ENCODE assay signal across 17 cellular contexts in genomic region chr6:31878222-31878621, GRCh38. TPM values are rescaled to one million over a fixed set of nuclear protein-coding genes. Genes with fewer than 3 reads are reported as not detected.
DNase-seq lines count a peak whose midpoint lies in the region; ATAC-seq and TF ChIP-seq lines count a peak whose summit lies in the region.
"Had no signal": no experiment of that assay in that cellular context is flagged by ENCODE, and none has a peak within 500 bp of the region (broad histone marks: within the 10 kb centered on the region; RNA-seq: fewer than 3 reads in every experiment).

No MANE protein-coding gene starts in this region.

- H4K20me1 ChIP-seq in GM23338 (replicated peaks; ENCODE audit: insufficient read depth) (peaks cover 3% of the 10 kb centered on the region), smooth muscle cell (ENCODE audit: low read depth) (no peaks in the 10 kb centered on the region)

- H2AFZ ChIP-seq in GM23338 (no peak overlapping the region), smooth muscle cell (ENCODE audit: low read depth) (no peak overlapping the region)

- no peaks in the 10 kb centered on the region for H3K9me2 ChIP-seq in GM23338 (ENCODE audit: insufficient read depth)

- H3K36me3 ChIP-seq in GM23338 (ENCODE audit: insufficient read depth): peaks cover 16% of the 10 kb centered on the region; the same call in 1 of the 2 replicates
- H3K36me3 ChIP-seq in smooth muscle cell (ENCODE audit: low read depth): no peaks in the 10 kb centered on the region

- no peaks in the 10 kb centered on the region for H3K9me3 Mint-ChIP-seq in GM23338
- no peaks in the 10 kb centered on the region for H3K9me3 Mint-ChIP-seq in activated T-cell treated with anti-CD3 and anti-CD28 coated beads, Interleukin-2, amount 50 U/mL, for 4 hours
- H3K9me3 Mint-ChIP-seq: naive B cell had no signal

- H3F3A ChIP-seq in GM23338 (replicated peaks; ENCODE audit: low read depth): peaks cover 14% of the 10 kb centered on the region
- H3F3A ChIP-seq in smooth muscle cell (ENCODE audit: low read depth): no peaks in the 10 kb centered on the region

- no peak for DNase-seq in GM23338 (ENCODE audit: low spot score)
- DNase-seq in left colon: no peak
- no peak for DNase-seq in smooth muscle cell (lab: John Stamatoyannopoulos, UW; ENCODE audit: unreplicated experiment)
- no peak for DNase-seq in putamen (ENCODE audit: low spot score)
- no peak for DNase-seq in activated T-cell treated with anti-CD3 and anti-CD28 coated beads, Interleukin-2, amount 50 U/mL, for 4 hours
- DNase-seq: activated CD4-positive, alpha-beta T cell treated with anti-CD3 and anti-CD28 coated beads for 1 hour; activated naive CD4-positive, alpha-beta T cell; hypothalamus; Kasumi-1; naive B cell; NCI-H1417 treated with DMSO at 0.1 percent for 48 hours; NCI-H2227 treated with DMSO at 0.1 percent for 48 hours; SIG-M5 had no signal

- no peak overlapping the region for H3K27ac Mint-ChIP-seq in GM23338

- no peak for TF ChIP-seq CTCF in GM23338 (conservative IDR thresholded peaks at IDR 0.05; ENCODE audit: low read depth in 2 of 2)
- TF ChIP-seq CTCF in VCaP (conservative IDR thresholded peaks at IDR 0.05): no peak
- no peak for TF ChIP-seq CTCF in smooth muscle cell (IDR thresholded peaks at IDR 0.05; ENCODE audit: borderline replicate concordance, insufficient read depth, poor library complexity, severe bottlenecking)

- H3K9me3 ChIP-seq in smooth muscle cell (replicated peaks; ENCODE audit: low read depth): no peaks in the 10 kb centered on the region

- H3K4me1 ChIP-seq in GM23338 (ENCODE audit: insufficient read depth): peaks cover 4% of the 10 kb centered on the region; the same call in 1 of the 2 replicates
- no peaks in the 10 kb centered on the region for H3K4me1 ChIP-seq in smooth muscle cell (ENCODE audit: low read depth)

- H3K4me2 ChIP-seq in GM23338 (peak overlapping the region; percentile 72), smooth muscle cell (no peak overlapping the region)

- WGBS in smooth muscle cell (ENCODE audit: low lambda C conversion rate): 84% methylated on average over 3 of the region's 3 CpGs

- H3K79me2 ChIP-seq in GM23338 (replicated peaks; ENCODE audit: insufficient read depth) (no peaks in the 10 kb centered on the region), smooth muscle cell (ENCODE audit: low read depth) (no peaks in the 10 kb centered on the region)

- H3K4me1 Mint-ChIP-seq in GM23338: peaks cover 8% of the 10 kb centered on the region
- H3K4me1 Mint-ChIP-seq in activated T-cell treated with anti-CD3 and anti-CD28 coated beads, Interleukin-2, amount 50 U/mL, for 4 hours (ENCODE audit: low read depth): peaks cover 2% of the 10 kb centered on the region

- ATAC-seq in GM23338 (peak; percentile 58), left colon (peak; percentile 14), HG03095 (IDR thresholded peaks at IDR 0.05; ENCODE audit: unreplicated experiment) (no peak)
- no peak for ATAC-seq in activated T-cell treated with anti-CD3 and anti-CD28 coated beads, Interleukin-2, amount 50 U/mL, for 4 hours

- no peak overlapping the region for H3K9ac ChIP-seq in smooth muscle cell (ENCODE audit: low read depth)

- H3K27me3 ChIP-seq in GM23338 (ENCODE audit: insufficient read depth): no peaks in the 10 kb centered on the region
- H3K27me3 ChIP-seq in smooth muscle cell (ENCODE audit: low read depth): no peaks in the 10 kb centered on the region

- H3K4me3 Mint-ChIP-seq in GM23338: peak overlapping the region; percentile 44; the same call in 1 of the 3 replicates
- H3K4me3 Mint-ChIP-seq in activated T-cell treated with anti-CD3 and anti-CD28 coated beads, Interleukin-2, amount 50 U/mL, for 4 hours: no peak overlapping the region
- H3K4me3 Mint-ChIP-seq: naive B cell had no signal

- H3K36me3 Mint-ChIP-seq in GM23338 (ENCODE audit: low read depth): peaks cover 38% of the 10 kb centered on the region
- H3K36me3 Mint-ChIP-seq in activated T-cell treated with anti-CD3 and anti-CD28 coated beads, Interleukin-2, amount 50 U/mL, for 4 hours (ENCODE audit: insufficient read depth): peaks cover 24% of the 10 kb centered on the region

- H3K27ac ChIP-seq in GM23338 (ENCODE audit: low read depth) (no peak overlapping the region), VCaP (peak overlapping the region; percentile 99), smooth muscle cell (ENCODE audit: low read depth) (no peak overlapping the region)

- intact Hi-C loops in left colon (cut with DNase I, micrococcal nuclease): no loop called here

- H3K4me3 ChIP-seq in GM23338: peak overlapping the region; percentile 39; the same call in 1 of the 2 replicates
- peak overlapping the region; percentile 30 for H3K4me3 ChIP-seq in smooth muscle cell

- H3K27me3 Mint-ChIP-seq in GM23338 (ENCODE audit: insufficient read depth, low read depth, poor library complexity): peaks cover 5% of the 10 kb centered on the region
- H3K27me3 Mint-ChIP-seq in activated T-cell treated with anti-CD3 and anti-CD28 coated beads, Interleukin-2, amount 50 U/mL, for 4 hours (ENCODE audit: low read depth): no peaks in the 10 kb centered on the region
- H3K27me3 Mint-ChIP-seq: naive B cell had no signal

TF ChIP-seq in GM23338, 12 proteins besides CTCF, POLR2A, EP300 and RAD21:
- no peak for TF ChIP-seq CREB1 (CRISPR knock-in tag; IDR thresholded peaks at IDR 0.05; ENCODE audit: low read depth)
- TF ChIP-seq EZH2phosphoT487 (IDR thresholded peaks at IDR 0.05; ENCODE audit: unreplicated experiment): no peak
- no peak for TF ChIP-seq ETS1 (IDR thresholded peaks at IDR 0.05)

RNA-seq across cellular contexts. Expression of gene SLC44A4, which starts 0.6 kb away (rescaled TPM):
- 3.7 and 4.6 TPM in 2 replicates for total RNA-seq in GM23338 (2014; rRNA removed; shearing (Covaris generic))
- polyA plus RNA-seq in GM23338 (2016; fragmentation: Nextera tagmentation; extraction: Ambion mirVana) (1.1 and 1.2 TPM in 2 replicates), smooth muscle cell (0.30 and 0.52 TPM in 2 replicates)
- total RNA-seq in left colon (100 to 1,000 TPM; 763 to 988 TPM), smooth muscle cell (0.72 and 0.85 TPM in 2 replicates)
- under 1 TPM; 0.13 to 0.60 (median 0.20) TPM for total RNA-seq in activated T-cell treated with anti-CD3 and anti-CD28 coated beads, Interleukin-2, amount 50 U/mL, for 4 hours
- total RNA-seq: T-helper 2 cell treated with Interferon-gamma antibody and Interleukin-4, amounts not matched to agents 100 ng/mL and 5 ng/mL, for 36 hours had no signal

RNA-seq across cellular contexts. Expression of gene NEU1, which starts 15.6 kb away (rescaled TPM):
- total RNA-seq in GM23338 (2014; rRNA removed; shearing (Covaris generic)): 41.1 and 47.4 TPM in 2 replicates
- polyA plus RNA-seq in GM23338 (2016; fragmentation: Nextera tagmentation; extraction: Ambion mirVana) (31.4 and 32.3 TPM in 2 replicates), smooth muscle cell (52.1 and 52.7 TPM in 2 replicates)
- total RNA-seq in left colon (10 to 100 TPM; 33.1 to 63.5 TPM), smooth muscle cell (40.0 and 47.5 TPM in 2 replicates)
- total RNA-seq in activated T-cell treated with anti-CD3 and anti-CD28 coated beads, Interleukin-2, amount 50 U/mL, for 4 hours: 10 to 100 TPM; 25.6 to 26.7 (median 26.0) TPM

RNA-seq across cellular contexts. Expression of gene EHMT2, which starts 19.3 kb away (rescaled TPM):
- total RNA-seq in GM23338 (2014; rRNA removed; shearing (Covaris generic)): 184 and 193 TPM in 2 replicates
- polyA plus RNA-seq in GM23338 (2016; fragmentation: Nextera tagmentation; extraction: Ambion mirVana) (112 and 113 TPM in 2 replicates), smooth muscle cell (33.9 and 38.9 TPM in 2 replicates)
- total RNA-seq in left colon (10 to 100 TPM; 28.0 to 30.5 TPM), smooth muscle cell (17.4 and 17.6 TPM in 2 replicates)
- 10 to 100 TPM; 52.8 to 70.9 (median 67.8) TPM for total RNA-seq in activated T-cell treated with anti-CD3 and anti-CD28 coated beads, Interleukin-2, amount 50 U/mL, for 4 hours

RNA-seq across cellular contexts. Expression of gene ZBTB12, which starts 23.7 kb away (rescaled TPM):
- 14.4 and 14.9 TPM in 2 replicates for total RNA-seq in GM23338 (2014; rRNA removed; shearing (Covaris generic))
- polyA plus RNA-seq in GM23338 (2016; fragmentation: Nextera tagmentation; extraction: Ambion mirVana) (0.18 and 0.68 TPM in 2 replicates), smooth muscle cell (0.39 TPM in 1 of 2 replicates, not detected in the other)
- total RNA-seq in left colon (1 to 10 TPM; 2.7 to 2.9 TPM), smooth muscle cell (0.04 and 0.54 TPM in 2 replicates)
- 1 to 10 TPM; 3.5 to 6.1 (median 5.4) TPM for total RNA-seq in activated T-cell treated with anti-CD3 and anti-CD28 coated beads, Interleukin-2, amount 50 U/mL, for 4 hours

RNA-seq across cellular contexts. Expression of gene C2, which starts 49.3 kb away (rescaled TPM):
- 1.7 and 2.4 TPM in 2 replicates for total RNA-seq in GM23338 (2014; rRNA removed; shearing (Covaris generic))
- polyA plus RNA-seq in GM23338 (2016; fragmentation: Nextera tagmentation; extraction: Ambion mirVana) (0.16 and 0.23 TPM in 2 replicates), smooth muscle cell (0.37 TPM in 2 replicates)
- total RNA-seq in left colon (10 to 100 TPM in 1 of 2 donors, 1 to 10 TPM in 1; 6.1 to 18.2 TPM), smooth muscle cell (0.27 TPM in 1 of 2 replicates, not detected in the other)
- total RNA-seq in activated T-cell treated with anti-CD3 and anti-CD28 coated beads, Interleukin-2, amount 50 U/mL, for 4 hours: 1 to 10 TPM in 1 of 3 donors, under 1 TPM in 2; 0.56 to 1.0 (median 0.95) TPM
- total RNA-seq: dermis microvascular lymphatic vessel endothelial cell had no signal

Comparison
In these comparisons a context has a peak if more than half of its experiments do, and no peak if none do; other contexts are left out.
1. ATAC-seq: peak in GM23338 (single experiment) and left colon (single experiment); none in activated T-cell treated with anti-CD3 and anti-CD28 coated beads, Interleukin-2, amount 50 U/mL, for 4 hours (0 of 2) and HG03095 (single experiment).
2. RNA of gene SLC44A4, which starts 0.6 kb away (total RNA-seq): 763 to 988 TPM in left colon; 3.7 to 4.6 TPM in GM23338, 0.72 to 0.85 TPM in smooth muscle cell and 0.13 to 0.60 TPM in activated T-cell treated with anti-CD3 and anti-CD28 coated beads, Interleukin-2, amount 50 U/mL, for 4 hours; every median in the first group is over 100 times any median in the second.